7 cellular contexts compared by ENCODE assay signal in the genomic region with DNA sequence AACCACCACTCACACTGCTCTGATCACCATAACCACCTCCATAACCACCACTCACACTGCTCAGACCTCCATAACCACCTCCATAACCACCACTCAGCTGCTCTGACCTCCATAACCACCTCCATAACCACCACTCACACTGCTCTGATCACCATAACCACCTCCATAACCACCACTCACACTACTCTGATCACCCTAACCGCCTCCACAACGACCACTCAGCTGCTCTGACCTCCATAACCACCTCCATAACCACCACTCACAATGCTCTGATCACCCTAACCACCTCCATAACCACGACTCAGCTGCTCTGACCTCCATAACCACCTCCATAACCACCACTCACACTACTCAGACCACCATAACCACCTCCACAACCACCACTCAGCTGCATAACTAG. TPM values are rescaled to one million over a fixed set of nuclear protein-coding genes. Genes with fewer than 3 reads are reported as not detected.
DNase-seq lines count a peak whose midpoint lies in the region; ATAC-seq, FAIRE-seq and TF ChIP-seq lines count a peak whose summit lies in the region.
"Not testable (repeated sequence)": the region's sequence is repeated elsewhere in the genome, so short reads cannot be mapped to it uniquely, and the experiment has no call there.

No MANE protein-coding gene starts in this region.

- not testable (repeated sequence) for DNase-seq in AG04450 (ENCODE audit: low read depth, low spot score); IMR-90; GM12878 (ENCODE audit: low read depth, low spot score); K562 (ENCODE audit: extremely low read depth in 1 of 4, low spot score in 3 of 4); trophoblast cell
- DNase-seq in esophagus muscularis mucosa (ENCODE audit: extremely low spot score): peak; percentile 19

- H2BK12ac ChIP-seq in trophoblast cell (ENCODE audit: low read length): not testable (repeated sequence)

- H3K4ac ChIP-seq in IMR-90 (ENCODE audit: low read depth, low read length); trophoblast cell (ENCODE audit: low read depth, low read length): not testable (repeated sequence)

- TF ChIP-seq EP300 in GM12878 (IDR thresholded peaks at IDR 0.05; ENCODE audit: borderline replicate concordance in 1 of 2, control insufficient read depth in 1 of 2, low read depth in 2 of 2, low read length in 2 of 2); K562 (IDR thresholded peaks at IDR 0.05; ENCODE audit: low read length); esophagus muscularis mucosa (IDR thresholded peaks at IDR 0.05): not testable (repeated sequence)

- H3K79me2 ChIP-seq in GM12878 (ENCODE audit: control insufficient read depth, insufficient read depth, low read length); K562 (ENCODE audit: control insufficient read depth, insufficient read depth, low read length); trophoblast cell (ENCODE audit: control insufficient read depth, insufficient read depth, low read length, poor library complexity): not testable (repeated sequence)

- not testable (repeated sequence) for H4K5ac ChIP-seq in IMR-90 (ENCODE audit: low read depth, low read length)

- TF ChIP-seq POLR2A in IMR-90 (IDR thresholded peaks at IDR 0.05; ENCODE audit: low read depth, low read length); GM12878 (IDR thresholded peaks at IDR 0.05; ENCODE audit: low read depth, low read length); K562 (conservative IDR thresholded peaks at IDR 0.05); esophagus muscularis mucosa (IDR thresholded peaks at IDR 0.05; ENCODE audit: low read depth): not testable (repeated sequence)

- not testable (repeated sequence) for H3K36me3 ChIP-seq in HEK293 (ENCODE audit: control insufficient read depth in 2 of 2, insufficient read depth in 1 of 2, low read length in 2 of 2); IMR-90 (ENCODE audit: control insufficient read depth, insufficient read depth, low read length); GM12878 (ENCODE audit: control insufficient read depth in 2 of 2, insufficient read depth in 2 of 2, low read length in 1 of 2); K562 (ENCODE audit: control insufficient read depth, insufficient read depth, low read length); esophagus muscularis mucosa; trophoblast cell (ENCODE audit: control insufficient read depth in 1 of 2, insufficient read depth in 2 of 2, low read length in 2 of 2)

- H2AFZ ChIP-seq in IMR-90 (replicated peaks; ENCODE audit: low read length, poor library complexity); GM12878 (ENCODE audit: control insufficient read depth, low read depth, low read length); K562 (ENCODE audit: low read depth, low read length); trophoblast cell (ENCODE audit: insufficient read depth, low read length, poor library complexity): not testable (repeated sequence)

- RAD21 ChIA-PET in GM12878 (lab: Charles Lee; ENCODE audit: unreplicated experiment): not testable (repeated sequence)

- H3K27me3 ChIP-seq in AG04450 (ENCODE audit: control insufficient read depth, insufficient read depth, low read length); IMR-90 (ENCODE audit: control insufficient read depth, insufficient read depth, low read length); GM12878 (replicated peaks in 1 of 2; ENCODE audit: control insufficient read depth in 2 of 2, insufficient read depth in 2 of 2, low read length in 1 of 2); K562 (ENCODE audit: control insufficient read depth in 2 of 2, insufficient read depth in 2 of 2, low read length in 2 of 2); esophagus muscularis mucosa; trophoblast cell (ENCODE audit: insufficient read depth, low read length): not testable (repeated sequence)

- not testable (repeated sequence) for BruUV-seq in IMR-90 (replicated peaks; lab: Mats Ljungman, UMichigan); GM12878 (replicated peaks; lab: Mats Ljungman, UMichigan); K562 (replicated peaks; lab: Mats Ljungman, UMichigan)

- H3K4me2 ChIP-seq in IMR-90 (ENCODE audit: low read depth, low read length); GM12878 (ENCODE audit: control insufficient read depth, insufficient read depth); K562 (ENCODE audit: insufficient read depth, low read length); trophoblast cell (ENCODE audit: low read length): not testable (repeated sequence)

- not testable (repeated sequence) for TF ChIP-seq RAD21 in IMR-90 (IDR thresholded peaks at IDR 0.05; ENCODE audit: low read length); GM12878 (IDR thresholded peaks at IDR 0.05; ENCODE audit: insufficient read depth, low read depth, low read length); K562 (CRISPR knock-in tag; conservative IDR thresholded peaks at IDR 0.05 in 1 of 2, IDR thresholded peaks at IDR 0.05 in 1 of 2)

- not testable (repeated sequence) for H3K18ac ChIP-seq in IMR-90 (ENCODE audit: low read depth, low read length); trophoblast cell (ENCODE audit: low read length)

- not testable (repeated sequence) for H3K4me3 ChIP-seq in AG04450 (ENCODE audit: low read depth, low read length); HEK293 (ENCODE audit: low read depth, low read length); IMR-90 (ENCODE audit: insufficient read depth, low read depth, low read length); GM12878; K562; esophagus muscularis mucosa; trophoblast cell (ENCODE audit: low read depth, low read length)

- not testable (repeated sequence) for H4K20me1 ChIP-seq in IMR-90 (ENCODE audit: insufficient read depth, low read length); GM12878 (ENCODE audit: control insufficient read depth, insufficient read depth); K562 (replicated peaks; ENCODE audit: control insufficient read depth, insufficient read depth, low read length)

- peaks cover 13 to 34% of the 10 kb centered on the region in 2 experiments for H3K79me1 ChIP-seq in IMR-90 (ENCODE audit: low read depth in 1 of 2, low read length in 2 of 2)
- H3K79me1 ChIP-seq in trophoblast cell (ENCODE audit: low read length): not testable (repeated sequence)

- H3K9ac ChIP-seq in IMR-90 (ENCODE audit: low read depth, low read length); GM12878 (ENCODE audit: control insufficient read depth, insufficient read depth, low read length); K562 (ENCODE audit: insufficient read depth in 1 of 2, low read depth in 2 of 2, low read length in 2 of 2); trophoblast cell (ENCODE audit: low read length): not testable (repeated sequence)

- SMC1A ChIA-PET in GM12878 (lab: Charles Lee; ENCODE audit: uncharacterized antibody, unreplicated experiment): not testable (repeated sequence)

- H4K12ac ChIP-seq in trophoblast cell (ENCODE audit: low read depth, low read length): not testable (repeated sequence)

- not testable (repeated sequence) for H2BK5ac ChIP-seq in IMR-90 (ENCODE audit: low read depth, low read length, poor library complexity, severe bottlenecking); trophoblast cell (ENCODE audit: low read depth, low read length, poor library complexity)

- not testable (repeated sequence) for H2BK120ac ChIP-seq in IMR-90 (ENCODE audit: low read depth, low read length); trophoblast cell (ENCODE audit: insufficient read depth, low read length, poor library complexity)

- ATAC-seq in IMR-90 (ENCODE audit: low read depth); GM12878; K562: not testable (repeated sequence)

- not testable (repeated sequence) for H3K56ac ChIP-seq in IMR-90 (ENCODE audit: extremely low read depth, insufficient read depth, low read length)

- not testable (repeated sequence) for H3K9me1 ChIP-seq in IMR-90 (ENCODE audit: insufficient read depth, low read length); K562 (ENCODE audit: control insufficient read depth, insufficient read depth, low read length)

- H2AK9ac ChIP-seq in IMR-90 (replicated peaks; ENCODE audit: low read depth, low read length, poor library complexity): not testable (repeated sequence)

- H2AK5ac ChIP-seq in IMR-90 (ENCODE audit: low read depth, low read length): peak overlapping the region; percentile 82; the same call in 1 of the 2 replicates
- H2AK5ac ChIP-seq in trophoblast cell (ENCODE audit: low read length): not testable (repeated sequence)

- H3K14ac ChIP-seq in IMR-90 (replicated peaks; ENCODE audit: low read depth, low read length); trophoblast cell (ENCODE audit: low read length): not testable (repeated sequence)

- not testable (repeated sequence) for H3K23ac ChIP-seq in IMR-90 (ENCODE audit: low read depth, low read length)
- H3K23ac ChIP-seq in trophoblast cell (ENCODE audit: low read length): peak overlapping the region; percentile 33

- in situ Hi-C loops in IMR-90 (cut with MboI; ENCODE audit: low sequenced_read_pairs): loop anchor here (25.0 kb wide), 1 partner anchor 1075 kb away; a partner anchor contains a TSS
- in situ Hi-C loops in GM12878 (cut with MboI): loop anchor here (25.0 kb wide), 1 partner anchor 750 kb away; no protein-coding TSS in a partner anchor
- in situ Hi-C loops in K562 (cut with MboI): not testable (repeated sequence)

- dilution Hi-C loops in IMR-90 (cut with HindIII; ENCODE audit: low sequenced_read_pairs, unreplicated experiment): not testable (repeated sequence)

- FAIRE-seq in GM12878 (lab: Jason Lieb, UNC); K562 (lab: Jason Lieb, UNC): not testable (repeated sequence)

- not testable (repeated sequence) for TF ChIP-seq CTCF in AG04450 (IDR thresholded peaks at IDR 0.05; ENCODE audit: low read depth, low read length); HEK293 (tag by site-specific recombination; IDR thresholded peaks at IDR 0.05); IMR-90 (conservative IDR thresholded peaks at IDR 0.05; ENCODE audit: low read depth, low read length); GM12878 (IDR thresholded peaks at IDR 0.05 in 2 of 3, conservative IDR thresholded peaks at IDR 0.05 in 1 of 3; ENCODE audit: control insufficient read depth in 2 of 3, extremely low read depth in 1 of 3, insufficient read depth in 1 of 3, low read depth in 3 of 3, low read length in 3 of 3); K562 (IDR thresholded peaks at IDR 0.05 in 2 of 3, conservative IDR thresholded peaks at IDR 0.05 in 1 of 3; ENCODE audit: insufficient read depth in 2 of 3, low read depth in 1 of 3, low read length in 3 of 3); esophagus muscularis mucosa (IDR thresholded peaks at IDR 0.05)

- not testable (repeated sequence) for H4K91ac ChIP-seq in IMR-90 (ENCODE audit: insufficient read depth, low read depth, low read length); trophoblast cell (ENCODE audit: low read depth, low read length)

- intact Hi-C loops in IMR-90 (cut with micrococcal nuclease); GM12878 (cut with micrococcal nuclease; ENCODE audit: unreplicated experiment); K562 (cut with micrococcal nuclease); esophagus muscularis mucosa (cut with DNase I): not testable (repeated sequence)

- not testable (repeated sequence) for H2BK15ac ChIP-seq in IMR-90 (ENCODE audit: low read depth, low read length)

- H3K4me1 ChIP-seq in HEK293 (ENCODE audit: control insufficient read depth, insufficient read depth, low read length); IMR-90 (ENCODE audit: control insufficient read depth, insufficient read depth, low read length); GM12878 (ENCODE audit: control insufficient read depth, insufficient read depth, low read length); K562 (replicated peaks in 1 of 2; ENCODE audit: control insufficient read depth in 2 of 2, insufficient read depth in 2 of 2, low read length in 2 of 2); trophoblast cell (ENCODE audit: control insufficient read depth in 1 of 2, insufficient read depth in 2 of 2, low read length in 2 of 2): not testable (repeated sequence)
- H3K4me1 ChIP-seq in esophagus muscularis mucosa: peaks cover 20 to 32% (median 31%) of the 10 kb centered on the region in 4 donors

- WGBS in IMR-90 (ENCODE audit: extremely low coverage in 2 of 2, insufficient read length in 1 of 2), 2 experiments: 86% methylated on average over 3 of the region's 3 CpGs; no CpG with 5 or more reads in 1 of the 2 experiments
- WGBS in GM12878 (ENCODE audit: insufficient coverage, insufficient replicate concordance, low lambda C conversion rate, missing lambda C conversion rate): 85% methylated on average over 3 of the region's 3 CpGs
- 7% methylated on average over 3 of the region's 3 CpGs for WGBS in K562 (ENCODE audit: insufficient coverage, low coverage, missing lambda C conversion rate)
- WGBS in esophagus muscularis mucosa: 88% methylated on average over 3 of the region's 3 CpGs
- no CpG with 5 or more reads among the region's 3 CpGs for WGBS in trophoblast cell (ENCODE audit: extremely low coverage, insufficient coverage, insufficient read length)

- POLR2A ChIA-PET in AG04450 (lab: Yijun Ruan, JAX); HEK293 (lab: Yijun Ruan, JAX); IMR-90 (lab: Charles Lee; ENCODE audit: unreplicated experiment); GM12878 (lab: Charles Lee): not testable (repeated sequence)
- POLR2A ChIA-PET in K562 (lab: Yijun Ruan, JAX): interaction anchor here (1.2 to 1.4 kb wide), 3 partner anchors 10 to 16 kb away, joined by 3 to 6 read pairs (median 3); a partner anchor contains a TSS

- CTCF ChIA-PET in AG04450 (lab: Charles Lee); HEK293 (lab: Yijun Ruan, JAX); IMR-90 (lab: Yijun Ruan, JAX); K562 (lab: Yijun Ruan, JAX; ENCODE audit: low intra/inter-chr PET ratio): not testable (repeated sequence)
- CTCF ChIA-PET in GM12878 (lab: Yijun Ruan, JAX): interaction anchor here (0.6 kb wide), 1 partner anchor 12 kb away, joined by 4 read pairs; no protein-coding TSS in a partner anchor

- not testable (repeated sequence) for H4K8ac ChIP-seq in IMR-90 (ENCODE audit: low read depth in 2 of 2, low read length in 2 of 2); trophoblast cell (ENCODE audit: low read depth, low read length)

- H2BK20ac ChIP-seq in IMR-90 (ENCODE audit: low read depth, low read length): not testable (repeated sequence)

- not testable (repeated sequence) for H3K9me3 ChIP-seq in AG04450 (ENCODE audit: control insufficient read depth, insufficient read depth, low read length); HEK293 (ENCODE audit: control insufficient read depth, insufficient read depth, low read depth, low read length); IMR-90 (ENCODE audit: control insufficient read depth, insufficient read depth, low read length); GM12878 (replicated peaks; ENCODE audit: control insufficient read depth, insufficient read depth, low read length); K562 (replicated peaks; ENCODE audit: control insufficient read depth, insufficient read depth, low read depth, low read length); esophagus muscularis mucosa; trophoblast cell (ENCODE audit: insufficient read depth, low read depth, low read length)

- peak overlapping the region; percentile 11 for H3K27ac ChIP-seq in AG04450 (ENCODE audit: low read depth, low read length)
- H3K27ac ChIP-seq in HEK293 (ENCODE audit: extremely low read depth, low read depth, low read length); IMR-90 (ENCODE audit: insufficient read depth, low read length); GM12878 (ENCODE audit: control insufficient read depth, insufficient read depth); K562 (ENCODE audit: extremely low read depth, low read depth, low read length); esophagus muscularis mucosa (replicated peaks in 1 of 4); trophoblast cell (ENCODE audit: low read depth, low read length): not testable (repeated sequence)

RNA-seq across cellular contexts. Expression of a gene that starts 14.9 kb away (rescaled TPM):
- polyA plus RNA-seq in AG04450 (2011; rRNA removed) (38.5 and 45.7 TPM in 2 replicates), IMR-90 (2012; rRNA removed) (20.1 and 30.2 TPM in 2 replicates), GM12878 (2011; rRNA removed) (38.7 and 52.9 TPM in 2 replicates), GM12878 (2014; fragmentation: Illumina TruSeq; extraction: Trizol) (90.2 and 105 TPM in 2 replicates), GM12878 (2014; fragmentation: Nextera tagmentation; extraction: Ambion mirVana) (100 to 1,000 TPM; 102 to 132 TPM), GM12878 (2014; rRNA removed) (46.7 and 52.0 TPM in 2 replicates), GM12878 (2016; fragmentation: Nextera tagmentation; extraction: Ambion mirVana) (10 to 100 TPM; 82.3 to 95.7 TPM), K562 (2011; rRNA removed) (34.7 and 52.4 TPM in 2 replicates), K562 (2014; fragmentation: Illumina TruSeq; extraction: Trizol) (143 and 156 TPM in 2 replicates), K562 (2014; fragmentation: Nextera tagmentation; extraction: Ambion mirVana) (100 to 1,000 TPM in 1 of 2 experiments, 10 to 100 TPM in 1; 73.9 to 115 TPM), K562 (2014; rRNA removed) (83.8 and 91.3 TPM in 2 replicates)
- 30.6 and 37.9 TPM in 2 replicates for polyA minus RNA-seq in AG04450 (2011; rRNA and poly(A)+ RNA removed)
- total RNA-seq in IMR-90 (2012; rRNA removed) (92.3 and 124 TPM in 2 replicates), GM12878 (2014; rRNA removed) (65.1 and 74.3 TPM in 2 replicates), GM12878 (2014; rRNA removed; fragmentation: Illumina TruSeq; extraction: Trizol) (80.8 and 83.8 TPM in 2 replicates), GM12878 (2021) (73.0 and 79.0 TPM in 2 replicates), K562 (2014; rRNA removed) (84.3 and 86.0 TPM in 2 replicates), K562 (2014; rRNA removed; fragmentation: Illumina TruSeq; extraction: Trizol) (110 and 124 TPM in 2 replicates), K562 (2015; rRNA removed; fragmentation: Illumina TruSeq; extraction: Trizol) (117 and 123 TPM in 2 replicates), K562 (2021) (105 and 110 TPM in 2 replicates), esophagus muscularis mucosa (10 to 100 TPM; 62.7 to 96.9 (median 75.3) TPM)
- polyA plus RNA-seq in IMR-90 (2012; cell fraction: cytosol; rRNA removed): 6.5 and 6.6 TPM in 2 replicates
- polyA plus RNA-seq in IMR-90 (2012; cell fraction: nucleus; rRNA removed; ENCODE audit: low replicate concordance): 3.8 and 25.2 TPM in 2 replicates
- 152 and 161 TPM in 2 replicates for total RNA-seq in GM12878 (2013; cell fraction: nucleolus; rRNA removed)
- polyA plus RNA-seq in GM12878 (2011; ENCODE audit: low read depth): 48.7 TPM
- 19.7 and 25.0 TPM in 2 replicates for polyA plus RNA-seq in GM12878 (2011; cell fraction: cytosol; rRNA removed)
- polyA plus RNA-seq in GM12878 (2011; cell fraction: nucleus; rRNA removed): 25.7 and 27.7 TPM in 2 replicates
- 59.1 and 59.4 TPM in 2 replicates for polyA plus RNA-seq in GM12878 (2012)
- polyA minus RNA-seq in GM12878 (2011; rRNA and poly(A)+ RNA removed): 51.0 and 64.1 TPM in 2 replicates
- 21.7 and 23.9 TPM in 2 replicates for polyA minus RNA-seq in GM12878 (2011; cell fraction: cytosol; rRNA and poly(A)+ RNA removed)
- 34.9 and 60.9 TPM in 2 replicates for polyA minus RNA-seq in GM12878 (2011; cell fraction: nucleus; rRNA and poly(A)+ RNA removed)
- total RNA-seq in K562 (2011; cell fraction: chromatin; rRNA removed; ENCODE audit: low replicate concordance): 63.3 and 139 TPM in 2 replicates
- total RNA-seq in K562 (2011; cell fraction: nucleolus; rRNA removed): 28.2 and 43.2 TPM in 2 replicates
- total RNA-seq in K562 (2011; cell fraction: nucleoplasm; rRNA removed): 89.1 and 167 TPM in 2 replicates
- polyA plus RNA-seq in K562 (2011; cell fraction: cytosol; rRNA removed): 13.4 and 22.5 TPM in 2 replicates
- polyA plus RNA-seq in K562 (2011; cell fraction: nucleus; rRNA removed): 36.2 and 36.5 TPM in 2 replicates
- polyA plus RNA-seq in K562 (2012): 76.6 and 96.2 TPM in 2 replicates
- 111 TPM in 2 replicates for polyA minus RNA-seq in K562 (2011; rRNA and poly(A)+ RNA removed)
- 27.6 and 33.8 TPM in 2 replicates for polyA minus RNA-seq in K562 (2011; cell fraction: cytosol; rRNA and poly(A)+ RNA removed)
- polyA minus RNA-seq in K562 (2011; cell fraction: nucleus; rRNA and poly(A)+ RNA removed): 46.2 and 76.4 TPM in 2 replicates
- 80.7 and 84.4 TPM in 2 replicates for polyA plus RNA-seq in trophoblast cell (2013)

RNA-seq across cellular contexts. Expression of a gene that starts 19.3 kb away (rescaled TPM):
- polyA plus RNA-seq in AG04450 (2011; rRNA removed) (126 and 194 TPM in 2 replicates), IMR-90 (2012; rRNA removed) (102 and 173 TPM in 2 replicates), GM12878 (2011; rRNA removed) (42.3 and 43.8 TPM in 2 replicates), GM12878 (2014; fragmentation: Illumina TruSeq; extraction: Trizol) (33.3 and 44.2 TPM in 2 replicates), GM12878 (2014; fragmentation: Nextera tagmentation; extraction: Ambion mirVana) (10 to 100 TPM; 12.1 to 20.9 TPM), GM12878 (2014; rRNA removed) (36.2 and 37.7 TPM in 2 replicates), GM12878 (2016; fragmentation: Nextera tagmentation; extraction: Ambion mirVana) (10 to 100 TPM; 48.6 to 55.8 TPM), K562 (2011; rRNA removed) (95.8 and 116 TPM in 2 replicates), K562 (2014; fragmentation: Illumina TruSeq; extraction: Trizol) (113 and 115 TPM in 2 replicates), K562 (2014; fragmentation: Nextera tagmentation; extraction: Ambion mirVana) (10 to 100 TPM; 39.8 to 58.3 TPM), K562 (2014; rRNA removed) (86.6 and 111 TPM in 2 replicates)
- polyA minus RNA-seq in AG04450 (2011; rRNA and poly(A)+ RNA removed): 205 and 289 TPM in 2 replicates
- total RNA-seq in IMR-90 (2012; rRNA removed) (243 TPM in 2 replicates), GM12878 (2014; rRNA removed) (39.8 and 40.5 TPM in 2 replicates), GM12878 (2014; rRNA removed; fragmentation: Illumina TruSeq; extraction: Trizol) (34.4 and 37.8 TPM in 2 replicates), GM12878 (2021) (46.4 and 50.5 TPM in 2 replicates), K562 (2014; rRNA removed) (87.0 and 95.0 TPM in 2 replicates), K562 (2014; rRNA removed; fragmentation: Illumina TruSeq; extraction: Trizol) (120 and 127 TPM in 2 replicates), K562 (2015; rRNA removed; fragmentation: Illumina TruSeq; extraction: Trizol) (113 and 115 TPM in 2 replicates), K562 (2021) (140 and 147 TPM in 2 replicates), esophagus muscularis mucosa (100 to 1,000 TPM; 147 to 927 (median 395) TPM)
- 93.7 and 177 TPM in 2 replicates for polyA plus RNA-seq in IMR-90 (2012; cell fraction: cytosol; rRNA removed)
- 48.2 and 96.3 TPM in 2 replicates for polyA plus RNA-seq in IMR-90 (2012; cell fraction: nucleus; rRNA removed; ENCODE audit: low replicate concordance)
- total RNA-seq in GM12878 (2013; cell fraction: nucleolus; rRNA removed): 16.2 and 17.1 TPM in 2 replicates
- polyA plus RNA-seq in GM12878 (2011; ENCODE audit: low read depth): 21.0 TPM
- 35.0 and 38.5 TPM in 2 replicates for polyA plus RNA-seq in GM12878 (2011; cell fraction: cytosol; rRNA removed)
- 15.0 and 18.2 TPM in 2 replicates for polyA plus RNA-seq in GM12878 (2011; cell fraction: nucleus; rRNA removed)
- 26.9 and 27.8 TPM in 2 replicates for polyA plus RNA-seq in GM12878 (2012)
- polyA minus RNA-seq in GM12878 (2011; rRNA and poly(A)+ RNA removed): 37.2 and 48.3 TPM in 2 replicates
- polyA minus RNA-seq in GM12878 (2011; cell fraction: cytosol; rRNA and poly(A)+ RNA removed): 14.0 and 19.4 TPM in 2 replicates
- 6.9 and 11.0 TPM in 2 replicates for polyA minus RNA-seq in GM12878 (2011; cell fraction: nucleus; rRNA and poly(A)+ RNA removed)
- 40.8 and 47.2 TPM in 2 replicates for total RNA-seq in K562 (2011; cell fraction: chromatin; rRNA removed; ENCODE audit: low replicate concordance)
- 16.8 and 23.3 TPM in 2 replicates for total RNA-seq in K562 (2011; cell fraction: nucleolus; rRNA removed)
- 28.5 and 41.5 TPM in 2 replicates for total RNA-seq in K562 (2011; cell fraction: nucleoplasm; rRNA removed)
- polyA plus RNA-seq in K562 (2011; cell fraction: cytosol; rRNA removed): 66.2 and 79.3 TPM in 2 replicates
- polyA plus RNA-seq in K562 (2011; cell fraction: nucleus; rRNA removed): 22.1 and 31.7 TPM in 2 replicates
- polyA plus RNA-seq in K562 (2012): 90.1 and 109 TPM in 2 replicates
- 123 and 131 TPM in 2 replicates for polyA minus RNA-seq in K562 (2011; rRNA and poly(A)+ RNA removed)
- 56.7 and 65.4 TPM in 2 replicates for polyA minus RNA-seq in K562 (2011; cell fraction: cytosol; rRNA and poly(A)+ RNA removed)
- polyA minus RNA-seq in K562 (2011; cell fraction: nucleus; rRNA and poly(A)+ RNA removed): 17.0 and 33.3 TPM in 2 replicates
- 26.7 and 26.8 TPM in 2 replicates for polyA plus RNA-seq in trophoblast cell (2013)

RNA-seq across cellular contexts. Expression of a gene that starts 49.5 kb away (rescaled TPM):
- polyA plus RNA-seq in AG04450 (2011; rRNA removed): 36.9 and 39.9 TPM in 2 replicates
- 18.5 and 30.1 TPM in 2 replicates for polyA minus RNA-seq in AG04450 (2011; rRNA and poly(A)+ RNA removed)
- total RNA-seq in IMR-90 (2012; rRNA removed): 45.2 and 50.3 TPM in 2 replicates
- 29.2 and 30.5 TPM in 2 replicates for polyA plus RNA-seq in IMR-90 (2012; rRNA removed)
- 8.8 and 15.7 TPM in 2 replicates for polyA plus RNA-seq in IMR-90 (2012; cell fraction: cytosol; rRNA removed)
- 4.2 and 15.3 TPM in 2 replicates for polyA plus RNA-seq in IMR-90 (2012; cell fraction: nucleus; rRNA removed; ENCODE audit: low replicate concordance)
- 37.0 and 39.7 TPM in 2 replicates for total RNA-seq in GM12878 (2013; cell fraction: nucleolus; rRNA removed)
- 87.9 and 93.3 TPM in 2 replicates for total RNA-seq in GM12878 (2014; rRNA removed)
- 116 and 119 TPM in 2 replicates for total RNA-seq in GM12878 (2014; rRNA removed; fragmentation: Illumina TruSeq; extraction: Trizol)
- total RNA-seq in GM12878 (2021): 128 and 139 TPM in 2 replicates
- 47.7 TPM for polyA plus RNA-seq in GM12878 (2011; ENCODE audit: low read depth)
- polyA plus RNA-seq in GM12878 (2011; rRNA removed): 227 and 257 TPM in 2 replicates
- 105 and 107 TPM in 2 replicates for polyA plus RNA-seq in GM12878 (2011; cell fraction: cytosol; rRNA removed)
- 68.8 and 81.2 TPM in 2 replicates for polyA plus RNA-seq in GM12878 (2011; cell fraction: nucleus; rRNA removed)
- polyA plus RNA-seq in GM12878 (2012): 55.3 and 81.1 TPM in 2 replicates
- 98.9 and 134 TPM in 2 replicates for polyA plus RNA-seq in GM12878 (2014; fragmentation: Illumina TruSeq; extraction: Trizol)
- 100 to 1,000 TPM; 249 to 257 TPM for polyA plus RNA-seq in GM12878 (2014; fragmentation: Nextera tagmentation; extraction: Ambion mirVana)
- 93.4 and 105 TPM in 2 replicates for polyA plus RNA-seq in GM12878 (2014; rRNA removed)
- polyA plus RNA-seq in GM12878 (2016; fragmentation: Nextera tagmentation; extraction: Ambion mirVana): 100 to 1,000 TPM; 137 to 150 TPM
- 113 and 140 TPM in 2 replicates for polyA minus RNA-seq in GM12878 (2011; rRNA and poly(A)+ RNA removed)
- 29.1 and 45.0 TPM in 2 replicates for polyA minus RNA-seq in GM12878 (2011; cell fraction: cytosol; rRNA and poly(A)+ RNA removed)
- 39.4 and 46.5 TPM in 2 replicates for polyA minus RNA-seq in GM12878 (2011; cell fraction: nucleus; rRNA and poly(A)+ RNA removed)
- total RNA-seq in K562 (2011; cell fraction: chromatin; rRNA removed; ENCODE audit: low replicate concordance): 97.0 and 119 TPM in 2 replicates
- 75.9 and 101 TPM in 2 replicates for total RNA-seq in K562 (2011; cell fraction: nucleolus; rRNA removed)
- 118 and 128 TPM in 2 replicates for total RNA-seq in K562 (2011; cell fraction: nucleoplasm; rRNA removed)
- 63.0 and 74.1 TPM in 2 replicates for total RNA-seq in K562 (2014; rRNA removed)
- total RNA-seq in K562 (2014; rRNA removed; fragmentation: Illumina TruSeq; extraction: Trizol): 151 and 166 TPM in 2 replicates
- total RNA-seq in K562 (2015; rRNA removed; fragmentation: Illumina TruSeq; extraction: Trizol): 78.8 and 85.6 TPM in 2 replicates
- total RNA-seq in K562 (2021): 131 and 144 TPM in 2 replicates
- 265 and 286 TPM in 2 replicates for polyA plus RNA-seq in K562 (2011; rRNA removed)
- polyA plus RNA-seq in K562 (2011; cell fraction: cytosol; rRNA removed): 60.4 and 121 TPM in 2 replicates
- polyA plus RNA-seq in K562 (2011; cell fraction: nucleus; rRNA removed): 71.9 and 123 TPM in 2 replicates
- polyA plus RNA-seq in K562 (2012): 58.3 and 88.8 TPM in 2 replicates
- 93.8 and 98.3 TPM in 2 replicates for polyA plus RNA-seq in K562 (2014; fragmentation: Illumina TruSeq; extraction: Trizol)
- 100 to 1,000 TPM; 247 to 309 TPM for polyA plus RNA-seq in K562 (2014; fragmentation: Nextera tagmentation; extraction: Ambion mirVana)
- 90.9 and 94.5 TPM in 2 replicates for polyA plus RNA-seq in K562 (2014; rRNA removed)
- polyA minus RNA-seq in K562 (2011; rRNA and poly(A)+ RNA removed): 193 and 204 TPM in 2 replicates
- polyA minus RNA-seq in K562 (2011; cell fraction: cytosol; rRNA and poly(A)+ RNA removed): 59.9 and 62.8 TPM in 2 replicates
- 42.4 and 92.6 TPM in 2 replicates for polyA minus RNA-seq in K562 (2011; cell fraction: nucleus; rRNA and poly(A)+ RNA removed)
- 1 to 10 TPM; 4.7 to 9.1 (median 6.9) TPM for total RNA-seq in esophagus muscularis mucosa
- 85.5 and 90.6 TPM in 2 replicates for polyA plus RNA-seq in trophoblast cell (2013)
